20 cellular contexts compared by ENCODE assay signal in the genomic region with DNA sequence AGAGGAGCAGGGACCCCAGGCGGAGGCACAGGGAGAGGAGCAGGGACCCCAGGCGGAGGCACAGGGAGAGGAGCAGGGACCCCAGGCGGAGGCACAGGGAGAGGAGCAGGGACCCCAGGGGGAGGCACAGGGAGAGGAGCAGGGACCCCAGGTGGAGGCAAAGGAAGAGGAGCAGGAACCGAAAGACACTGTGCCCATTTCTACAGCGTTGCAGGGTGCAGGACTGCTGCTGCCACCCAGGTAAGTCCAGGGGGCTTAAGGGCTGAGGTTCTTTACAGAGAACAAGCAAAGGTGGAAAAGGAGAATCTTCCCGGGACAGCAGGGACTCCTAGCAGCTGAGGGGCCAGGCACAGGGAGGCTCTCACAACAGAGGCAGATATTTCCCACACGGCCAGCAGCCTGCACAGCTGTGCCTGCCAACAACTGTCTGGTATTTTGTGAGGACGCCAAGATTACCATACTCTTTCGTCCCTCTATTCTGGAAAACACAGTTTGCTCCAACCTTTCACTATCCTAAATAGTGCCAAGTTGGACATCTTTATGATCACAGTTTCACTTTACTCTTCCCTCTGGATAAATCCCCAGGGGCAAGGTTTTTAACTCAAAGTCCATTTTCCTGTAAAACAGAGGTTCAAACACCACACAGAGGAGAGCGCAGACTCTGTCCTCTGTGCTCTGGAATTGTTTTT. TPM values are rescaled to one million over a fixed set of nuclear protein-coding genes. Genes with fewer than 3 reads are reported as not detected.
DNase-seq lines count a peak whose midpoint lies in the region; ATAC-seq, FAIRE-seq and TF ChIP-seq lines count a peak whose summit lies in the region.
"Had no signal": no experiment of that assay in that cellular context is flagged by ENCODE, and none has a peak within 500 bp of the region (broad histone marks: within the 10 kb centered on the region; RNA-seq: fewer than 3 reads in every experiment).

No MANE protein-coding gene starts in this region.

- peak overlapping the region; percentile 41 for H3K27ac Mint-ChIP-seq in Caco-2 (ENCODE audit: unreplicated experiment)
- no peak overlapping the region for H3K27ac Mint-ChIP-seq in natural killer cell treated with Interleukin-12 subunit alpha and Interleukin-12 subunit beta and Interleukin-15 and Interleukin-18, amount 100 ng/mL, for 72 hours
- H3K27ac Mint-ChIP-seq: CD4-positive, alpha-beta T cell had no signal

- peaks cover 94% of the 10 kb centered on the region for H3K36me3 Mint-ChIP-seq in Caco-2 (ENCODE audit: insufficient read depth, unreplicated experiment)
- no peaks in the 10 kb centered on the region for H3K36me3 Mint-ChIP-seq in natural killer cell treated with Interleukin-12 subunit alpha and Interleukin-12 subunit beta and Interleukin-15 and Interleukin-18, amount 100 ng/mL, for 72 hours

- no peaks in the 10 kb centered on the region for H3K27me3 Mint-ChIP-seq in Caco-2 (ENCODE audit: insufficient read depth, unreplicated experiment)
- no peaks in the 10 kb centered on the region for H3K27me3 Mint-ChIP-seq in natural killer cell treated with Interleukin-12 subunit alpha and Interleukin-12 subunit beta and Interleukin-15 and Interleukin-18, amount 100 ng/mL, for 72 hours

- peaks cover 8% of the 10 kb centered on the region; the same call in 1 of the 2 replicates for H3K4me1 ChIP-seq in Caco-2
- no peaks in the 10 kb centered on the region for H3K4me1 ChIP-seq in left ventricle myocardium inferior
- H3K4me1 ChIP-seq: parathyroid adenoma had no signal

- H3K4me3 ChIP-seq in Caco-2 (ENCODE audit: low read depth, low read length), result no peak overlapping the region
- H3K4me3 ChIP-seq in left ventricle myocardium inferior, result no peak overlapping the region
- H3K4me3 ChIP-seq: tibial artery had no signal

- no peak overlapping the region for H3K27ac ChIP-seq in left ventricle myocardium inferior (replicated peaks)
- H3K27ac ChIP-seq: parathyroid adenoma, tibial artery had no signal

- POLR2A ChIA-PET in Caco-2 (lab: Charles Lee), result no interaction called here

- CTCF ChIA-PET in Caco-2 (lab: Charles Lee), result no interaction called here

- H3K9me3 ChIP-seq in Caco-2 (peaks cover 14% of the 10 kb centered on the region), left ventricle myocardium inferior (replicated peaks) (no peaks in the 10 kb centered on the region)
- H3K9me3 ChIP-seq: tibial artery had no signal

- FAIRE-seq in HTR-8/SVneo (lab: Jason Lieb, UNC), result no peak
- FAIRE-seq: TTC549 had no signal

- H3K9me3 Mint-ChIP-seq in Caco-2 (ENCODE audit: unreplicated experiment), result no peaks in the 10 kb centered on the region
- H3K9me3 Mint-ChIP-seq in natural killer cell treated with Interleukin-12 subunit alpha and Interleukin-12 subunit beta and Interleukin-15 and Interleukin-18, amount 100 ng/mL, for 72 hours, result no peaks in the 10 kb centered on the region
- H3K9me3 Mint-ChIP-seq: CD4-positive, alpha-beta T cell had no signal

- TF ChIP-seq CTCF in Caco-2 (IDR thresholded peaks at IDR 0.05; ENCODE audit: insufficient read depth in 1 of 2, low read depth in 1 of 2, low read length in 1 of 2, severe bottlenecking in 1 of 2, unreplicated experiment in 1 of 2) (no peak), left ventricle myocardium inferior (IDR thresholded peaks at IDR 0.05; ENCODE audit: borderline replicate concordance) (no peak)

- ATAC-seq in sciatic nerve, result peak; percentile 36
- ATAC-seq in natural killer cell treated with Interleukin-12 subunit alpha and Interleukin-12 subunit beta and Interleukin-15 and Interleukin-18, amount 100 ng/mL, for 72 hours, result no peak

- H3K36me3 ChIP-seq in Caco-2 (ENCODE audit: control insufficient read depth, insufficient read depth, low read length), result peaks cover 13% of the 10 kb centered on the region
- H3K36me3 ChIP-seq in left ventricle myocardium inferior, result no peaks in the 10 kb centered on the region
- H3K36me3 ChIP-seq: tibial artery had no signal

- DNase-seq in Caco-2 (peak in 1 of 2 experiments; percentile 30), astrocyte of the hippocampus (ENCODE audit: low read depth, low spot score) (peak; percentile 30), left ventricle myocardium inferior (peak; percentile 25), sciatic nerve (ENCODE audit: low spot score) (peak; percentile 27), HTR-8/SVneo (ENCODE audit: insufficient read length, low spot score) (no peak), NCI-H345 (lab: John Stamatoyannopoulos, UW) (no peak)
- DNase-seq in activated naive CD4-positive, alpha-beta T cell treated with Interleukin-2 at 50 U/mL for 16 hours, result no peak
- no peak for DNase-seq in natural killer cell treated with Interleukin-12 subunit alpha and Interleukin-12 subunit beta and Interleukin-15 and Interleukin-18, amount 100 ng/mL, for 72 hours (ENCODE audit: low spot score)
- DNase-seq: activated CD4-positive, alpha-beta T cell treated with anti-CD3 and anti-CD28 coated beads for 4 hours; activated CD8-positive, alpha-beta memory T cell treated with anti-CD3 and anti-CD28 coated beads, Interleukin-2, amount 50 U/mL, for 48 hours; activated gamma-delta T cell; CD4-positive, alpha-beta T cell; DMS53; NCI-H2029; RPMI8226; stimulated activated CD4-positive, alpha-beta T cell treated with anti-CD3 and anti-CD28 coated beads, Interleukin-12 subunit alpha, Interleukin-12 subunit beta, amount 100 ng/mL, for 4 hours; SW 1271 had no signal

- no peak overlapping the region for H3K4me3 Mint-ChIP-seq in Caco-2 (ENCODE audit: unreplicated experiment)
- H3K4me3 Mint-ChIP-seq in natural killer cell treated with Interleukin-12 subunit alpha and Interleukin-12 subunit beta and Interleukin-15 and Interleukin-18, amount 100 ng/mL, for 72 hours, result no peak overlapping the region
- H3K4me3 Mint-ChIP-seq: CD4-positive, alpha-beta T cell had no signal

- no TSS peak for BruUV-seq in Caco-2 (replicated peaks; lab: Mats Ljungman, UMichigan)

- H3K27me3 ChIP-seq in Caco-2 (replicated peaks; ENCODE audit: control insufficient read depth, insufficient read depth, low read length) (no peaks in the 10 kb centered on the region), left ventricle myocardium inferior (ENCODE audit: low read depth) (peaks cover 95% of the 10 kb centered on the region)

- intact Hi-C loops in Caco-2 (cut with micrococcal nuclease; ENCODE audit: unreplicated experiment) (no loop called here), left ventricle myocardium inferior (cut with micrococcal nuclease) (no loop called here), sciatic nerve (cut with DNase I) (no loop called here)

- H3K4me1 Mint-ChIP-seq in Caco-2 (ENCODE audit: low read depth, unreplicated experiment), result peaks cover 18% of the 10 kb centered on the region
- H3K4me1 Mint-ChIP-seq in natural killer cell treated with Interleukin-12 subunit alpha and Interleukin-12 subunit beta and Interleukin-15 and Interleukin-18, amount 100 ng/mL, for 72 hours (ENCODE audit: low read depth in 2 of 2), result no peaks in the 10 kb centered on the region

RNA-seq across cellular contexts. Expression of a gene that starts 39.4 kb away (rescaled TPM):
- total RNA-seq in Caco-2 (2022), result 175 and 177 TPM in 2 replicates
- 0.27 TPM for total RNA-seq in left ventricle myocardium inferior
- total RNA-seq in sciatic nerve, result 3.7 TPM
- total RNA-seq in natural killer cell treated with Interleukin-12 subunit alpha and Interleukin-12 subunit beta and Interleukin-15 and Interleukin-18, amount 100 ng/mL, for 72 hours, result under 1 TPM in 1 of 2 donors, not detected in 1; 0.11 TPM
- total RNA-seq: CD4-positive, alpha-beta T cell had no signal

Comparison
In these comparisons a context has a peak if more than half of its experiments do, and no peak if none do; other contexts are left out.
1. DNase-seq: peak in astrocyte of the hippocampus (single experiment), left ventricle myocardium inferior (single experiment) and sciatic nerve (single experiment); none in activated naive CD4-positive, alpha-beta T cell treated with Interleukin-2 at 50 U/mL for 16 hours (single experiment), natural killer cell treated with Interleukin-12 subunit alpha and Interleukin-12 subunit beta and Interleukin-15 and Interleukin-18, amount 100 ng/mL, for 72 hours (single experiment), HTR-8/SVneo (single experiment) and NCI-H345 (single experiment).
2. RNA of a gene that starts 39.4 kb away (total RNA-seq): 175 to 177 TPM in Caco-2; 3.7 TPM in sciatic nerve (single experiment), 0.27 TPM in left ventricle myocardium inferior (single experiment) and 0.11 TPM in natural killer cell treated with Interleukin-12 subunit alpha and Interleukin-12 subunit beta and Interleukin-15 and Interleukin-18, amount 100 ng/mL, for 72 hours; every median in the first group is over 10 times any median in the second.